In genomic region chr1:32888134-32888533, GRCh38 we compare ENCODE assay signal across 20 cellular contexts. TPM values are rescaled to one million over a fixed set of nuclear protein-coding genes. Genes with fewer than 3 reads are reported as not detected.
"Had no signal": no experiment of that assay in that cellular context is flagged by ENCODE, and none has a peak within 500 bp of the region (broad histone marks: within the 10 kb centered on the region; RNA-seq: fewer than 3 reads in every experiment).

No MANE protein-coding gene starts in this region.

- H3K27ac ChIP-seq: RWPE1 had no signal

- DNase-seq: KBM-7, NCI-H1092 treated with DMSO at 0.1 percent for 48 hours, NCI-H1436, NCI-H187, NCI-H2029, NCI-H2081 treated with DMSO at 0.1 percent for 48 hours, NCI-H2171, NCI-H226, NCI-H446, NCI-H510A, NCI-H524 treated with DMSO at 0.1 percent for 48 hours, NCI-H69, NCI-H774, SHP77, SK-N-SH had no signal

- H3K9me3 ChIP-seq: SK-N-SH had no signal

RNA-seq across cellular contexts. Expression of gene HPCA, which starts 1.8 kb away (rescaled TPM):
- total RNA-seq: LHCN-M2, MCF 10A, SK-MEL-5 had no signal
- polyA plus RNA-seq: SK-N-SH had no signal

RNA-seq across cellular contexts. Expression of gene FNDC5, which starts 17.4 kb away (rescaled TPM):
- total RNA-seq: HT-29, MCF 10A had no signal
